In the genomic region with DNA sequence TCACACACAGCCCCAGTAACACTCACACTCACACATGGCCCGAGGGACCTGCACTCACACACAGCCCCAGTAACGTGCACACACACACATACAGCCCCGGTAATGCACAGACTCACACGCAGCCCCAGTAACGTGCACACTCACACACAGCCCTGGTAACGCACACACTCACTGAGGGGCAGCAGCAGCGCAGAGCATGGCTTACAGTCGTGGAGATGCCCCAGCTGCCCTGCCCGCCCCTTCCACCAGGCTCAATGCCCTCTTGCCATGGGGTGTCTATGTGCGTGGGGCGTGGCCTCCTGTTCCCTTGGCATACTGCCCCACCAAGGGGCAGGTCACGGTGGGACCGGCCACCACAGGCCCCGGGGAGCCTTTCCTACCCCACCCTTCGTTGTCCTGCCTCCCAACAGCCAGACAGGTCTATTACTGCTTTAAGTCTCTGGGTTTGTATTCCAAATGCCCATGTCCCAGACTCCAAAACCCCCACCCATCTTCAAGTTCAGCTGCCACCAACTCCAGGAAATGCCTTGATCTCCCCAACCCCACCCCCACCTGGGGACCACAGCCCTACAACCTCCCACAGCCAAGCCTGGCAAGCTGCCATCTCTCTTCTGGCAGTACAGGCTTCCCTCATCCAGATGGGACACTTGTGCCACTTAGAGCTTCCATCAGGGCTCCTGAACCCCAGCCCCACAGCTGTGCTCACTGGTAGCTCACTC, we compare ENCODE assay signal across 1 cellular context.
TF ChIP-seq lines count a peak whose summit lies in the region.

No MANE protein-coding gene starts in this region.

TF ChIP-seq in H1, 55 proteins besides CTCF, POLR2A, EP300 and RAD21:
- TF ChIP-seq GTF2F1 (IDR thresholded peaks at IDR 0.05; ENCODE audit: borderline replicate concordance, low read depth, low read length) (no peak), CHD1 (IDR thresholded peaks at IDR 0.05; ENCODE audit: low read depth, low read length) (no peak), SP1 (IDR thresholded peaks at IDR 0.05; ENCODE audit: low read depth, low read length) (no peak), POLR2AphosphoS5 (IDR thresholded peaks at IDR 0.05; ENCODE audit: low read depth, low read length) (no peak), TBP (IDR thresholded peaks at IDR 0.05; ENCODE audit: low read depth, low read length) (no peak), MAX (IDR thresholded peaks at IDR 0.05) (no peak), TAF7 (optimal IDR thresholded peaks at IDR 0.05; ENCODE audit: borderline replicate concordance, low read depth, low read length) (no peak), YY1 (IDR thresholded peaks at IDR 0.05; ENCODE audit: low read depth, low read length) (no peak), BRCA1 (IDR thresholded peaks at IDR 0.05; ENCODE audit: low read depth, low read length) (no peak), CHD2 (IDR thresholded peaks at IDR 0.05; ENCODE audit: low read length) (no peak), RFX5 (IDR thresholded peaks at IDR 0.05; ENCODE audit: borderline replicate concordance, low read depth, low read length) (no peak), ASH2L (IDR thresholded peaks at IDR 0.05; ENCODE audit: low read length) (no peak), CTBP2 (IDR thresholded peaks at IDR 0.05; ENCODE audit: borderline replicate concordance, insufficient read depth, insufficient read length, low read length) (no peak)
